In the genomic region with DNA sequence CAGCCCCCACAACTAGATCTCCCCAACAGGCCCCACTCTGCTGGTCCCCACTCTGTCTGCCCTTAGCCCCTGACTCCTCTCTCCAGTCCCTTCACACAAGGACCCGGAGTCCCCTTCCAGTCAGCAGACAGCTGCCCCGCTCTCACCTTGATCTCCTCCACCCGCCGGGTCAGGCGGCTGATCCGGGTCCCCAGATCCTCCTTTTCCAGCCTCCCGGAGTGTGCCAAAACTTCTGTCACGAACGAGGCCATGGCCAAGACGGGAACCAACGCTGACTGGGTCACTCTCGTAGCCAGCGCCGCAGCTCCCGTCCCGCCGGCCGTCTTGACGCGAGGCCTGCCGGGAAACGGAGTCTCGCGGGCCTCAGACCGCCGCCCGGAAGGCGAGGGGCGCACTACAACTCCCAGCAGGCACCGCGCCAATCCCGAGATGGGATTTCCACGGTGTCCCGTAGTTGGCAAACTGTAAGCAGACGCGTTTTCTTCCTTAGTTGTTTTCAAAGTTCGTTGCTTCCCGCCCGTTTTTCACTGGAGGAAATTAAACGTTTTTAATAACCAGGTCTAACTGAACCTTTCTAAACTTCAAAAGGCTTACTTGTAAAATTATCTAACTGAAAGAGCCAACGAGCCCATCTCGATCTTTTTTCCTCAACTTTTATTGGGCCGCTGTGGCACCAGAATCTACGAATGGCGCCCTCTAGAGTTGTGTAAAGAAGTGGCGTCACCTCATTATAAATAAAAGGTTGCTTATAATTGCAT, we compare ENCODE assay signal across 8 cellular contexts. TPM values are rescaled to one million over a fixed set of nuclear protein-coding genes. Genes with fewer than 3 reads are reported as not detected.
DNase-seq lines count a peak whose midpoint lies in the region; ATAC-seq lines count a peak whose summit lies in the region.

A gene with protein sequence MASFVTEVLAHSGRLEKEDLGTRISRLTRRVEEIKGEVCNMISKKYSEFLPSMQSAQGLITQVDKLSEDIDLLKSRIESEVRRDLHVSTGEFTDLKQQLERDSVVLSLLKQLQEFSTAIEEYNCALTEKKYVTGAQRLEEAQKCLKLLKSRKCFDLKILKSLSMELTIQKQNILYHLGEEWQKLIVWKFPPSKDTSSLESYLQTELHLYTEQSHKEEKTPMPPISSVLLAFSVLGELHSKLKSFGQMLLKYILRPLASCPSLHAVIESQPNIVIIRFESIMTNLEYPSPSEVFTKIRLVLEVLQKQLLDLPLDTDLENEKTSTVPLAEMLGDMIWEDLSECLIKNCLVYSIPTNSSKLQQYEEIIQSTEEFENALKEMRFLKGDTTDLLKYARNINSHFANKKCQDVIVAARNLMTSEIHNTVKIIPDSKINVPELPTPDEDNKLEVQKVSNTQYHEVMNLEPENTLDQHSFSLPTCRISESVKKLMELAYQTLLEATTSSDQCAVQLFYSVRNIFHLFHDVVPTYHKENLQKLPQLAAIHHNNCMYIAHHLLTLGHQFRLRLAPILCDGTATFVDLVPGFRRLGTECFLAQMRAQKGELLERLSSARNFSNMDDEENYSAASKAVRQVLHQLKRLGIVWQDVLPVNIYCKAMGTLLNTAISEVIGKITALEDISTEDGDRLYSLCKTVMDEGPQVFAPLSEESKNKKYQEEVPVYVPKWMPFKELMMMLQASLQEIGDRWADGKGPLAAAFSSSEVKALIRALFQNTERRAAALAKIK (minus strand): TSS at position 277 of the 758 bp plus-strand sequence. CDS start 26 bp downstream, at position 251.

- intact Hi-C loops in dendritic cell treated with granulocyte-macrophage colony-stimulating factor and Interleukin-4, amounts not matched to agents 40 ng/mL and 50 ng/mL, for 4 days (cut with micrococcal nuclease): loop anchor here (1.0 to 10.0 kb wide), 3 partner anchors 102 to 627 kb away; partner anchors contain the start of genes C11orf71, RBM7, TTC12 and USP28

- peak within 1 kb of the TSS; percentile 95 to 99 (median 98) for H3K4me3 Mint-ChIP-seq in CD4-positive, CD25-positive, alpha-beta regulatory T cell
- peak within 1 kb of the TSS; percentile 98 for H3K4me3 Mint-ChIP-seq in dendritic cell treated with granulocyte-macrophage colony-stimulating factor and Interleukin-4, amounts not matched to agents 40 ng/mL and 50 ng/mL, for 4 days

- peaks cover 0 to 2% (median 0%) of the 10 kb centered on the region in 7 donors for H3K9me3 Mint-ChIP-seq in CD4-positive, CD25-positive, alpha-beta regulatory T cell
- H3K9me3 Mint-ChIP-seq in dendritic cell treated with granulocyte-macrophage colony-stimulating factor and Interleukin-4, amounts not matched to agents 40 ng/mL and 50 ng/mL, for 4 days: no peaks in the 10 kb centered on the region

- H3K4me1 Mint-ChIP-seq in CD4-positive, CD25-positive, alpha-beta regulatory T cell: peaks cover 8 to 37% (median 22%) of the 10 kb centered on the region in 4 donors
- peaks cover 13% of the 10 kb centered on the region for H3K4me1 Mint-ChIP-seq in dendritic cell treated with granulocyte-macrophage colony-stimulating factor and Interleukin-4, amounts not matched to agents 40 ng/mL and 50 ng/mL, for 4 days (ENCODE audit: low read depth)

- peaks cover 6% of the 10 kb centered on the region for H3K27me3 ChIP-seq in CD4-positive, CD25-positive, alpha-beta regulatory T cell (ENCODE audit: control insufficient read depth, insufficient read depth, low read length)

- H3K4me3 ChIP-seq in CD4-positive, CD25-positive, alpha-beta regulatory T cell (ENCODE audit: low read depth, low read length): peak within 1 kb of the TSS; percentile 92

- DNase-seq in CD4-positive, CD25-positive, alpha-beta regulatory T cell: peak; percentile 90 to 97 (median 91)
- DNase-seq in NCI-H748 treated with DMSO at 0.1 percent for 48 hours (lab: John Stamatoyannopoulos, UW): peak; percentile 80
- DNase-seq in activated CD4-positive, alpha-beta T cell treated with anti-CD3 and anti-CD28 coated beads, Interleukin-2, amount 50 U/mL, for 24 hours (ENCODE audit: low read depth in 1 of 2, low spot score in 1 of 2): peak; percentile 78 to 90
- DNase-seq in left lobe of liver (ENCODE audit: low spot score): peak; percentile 98
- peak; percentile 84 for DNase-seq in stimulated activated CD4-positive, alpha-beta T cell treated with anti-CD3 and anti-CD28 coated beads, Interleukin-2, amount 100 ng/mL, for 4 hours (ENCODE audit: low read depth)

- H3K36me3 Mint-ChIP-seq in CD4-positive, CD25-positive, alpha-beta regulatory T cell: no peaks in the 10 kb centered on the region
- peaks cover 26% of the 10 kb centered on the region for H3K36me3 Mint-ChIP-seq in dendritic cell treated with granulocyte-macrophage colony-stimulating factor and Interleukin-4, amounts not matched to agents 40 ng/mL and 50 ng/mL, for 4 days (ENCODE audit: low read depth)

- peaks cover 33% of the 10 kb centered on the region for H3K27me3 Mint-ChIP-seq in CD4-positive, CD25-positive, alpha-beta regulatory T cell
- H3K27me3 Mint-ChIP-seq in dendritic cell treated with granulocyte-macrophage colony-stimulating factor and Interleukin-4, amounts not matched to agents 40 ng/mL and 50 ng/mL, for 4 days: peaks cover 14% of the 10 kb centered on the region

- ATAC-seq in CD4-positive, CD25-positive, alpha-beta regulatory T cell (ENCODE audit: low read depth in 2 of 2): peak; percentile 97 to 98
- ATAC-seq in GM19395 (IDR thresholded peaks at IDR 0.05; ENCODE audit: unreplicated experiment) (peak; percentile 97), HG03565 (IDR thresholded peaks at IDR 0.05; ENCODE audit: unreplicated experiment) (peak; percentile 97), left lobe of liver (peak; percentile 97)

- H3K4me1 ChIP-seq in CD4-positive, CD25-positive, alpha-beta regulatory T cell (ENCODE audit: control insufficient read depth, insufficient read depth, low read length, poor library complexity, severe bottlenecking): peaks cover 13% of the 10 kb centered on the region

- peak within 1 kb of the TSS; percentile 67 for H3K27ac ChIP-seq in CD4-positive, CD25-positive, alpha-beta regulatory T cell (ENCODE audit: insufficient read depth, low read length, poor library complexity, severe bottlenecking)

- H3K9me3 ChIP-seq in CD4-positive, CD25-positive, alpha-beta regulatory T cell (ENCODE audit: control insufficient read depth in 2 of 2, low read length in 2 of 2): no peaks in the 10 kb centered on the region

- peaks cover 2% of the 10 kb centered on the region for H3K36me3 ChIP-seq in CD4-positive, CD25-positive, alpha-beta regulatory T cell (ENCODE audit: control insufficient read depth, insufficient read depth, low read length)

- peak within 1 kb of the TSS; percentile 95 to 98 (median 96) for H3K27ac Mint-ChIP-seq in CD4-positive, CD25-positive, alpha-beta regulatory T cell
- H3K27ac Mint-ChIP-seq in dendritic cell treated with granulocyte-macrophage colony-stimulating factor and Interleukin-4, amounts not matched to agents 40 ng/mL and 50 ng/mL, for 4 days: peak within 1 kb of the TSS; percentile 97

RNA-seq across cellular contexts. Expression of the gene that starts here (rescaled TPM):
- 7.7 TPM for total RNA-seq in CD4-positive, CD25-positive, alpha-beta regulatory T cell
- polyA plus RNA-seq in CD4-positive, CD25-positive, alpha-beta regulatory T cell: 10 to 100 TPM; 15.6 to 19.6 (median 16.8) TPM
- 6.3 TPM for total RNA-seq in left lobe of liver

Comparison
In these comparisons a context has a peak if more than half of its experiments do, and no peak if none do; other contexts are left out.
1. Peak in every context shown above with its lines: DNase-seq, ATAC-seq, H3K4me3 ChIP-seq and H3K27ac ChIP-seq.